21 cellular contexts compared by ENCODE assay signal in the genomic region with DNA sequence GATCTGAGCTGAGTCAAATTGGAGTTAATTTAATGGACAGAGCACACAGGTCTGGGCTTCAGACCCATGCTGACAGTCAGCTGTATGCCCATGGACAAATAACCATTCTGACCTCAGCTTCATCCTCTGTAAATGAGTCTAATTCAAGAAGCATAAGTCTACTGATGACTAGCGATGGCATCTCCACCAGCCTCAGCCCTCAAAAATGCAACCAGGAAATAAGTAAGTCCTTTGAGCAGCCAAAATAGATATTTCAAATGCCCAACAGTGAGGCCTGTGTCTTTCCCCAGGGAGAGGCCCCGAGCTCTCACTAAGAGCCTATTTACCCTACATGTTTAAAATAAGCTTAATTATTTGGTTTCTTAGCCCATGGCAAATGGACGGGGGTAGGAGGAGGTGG.
DNase-seq lines count a peak whose midpoint lies in the region; ATAC-seq and TF ChIP-seq lines count a peak whose summit lies in the region.
"Had no signal": no experiment of that assay in that cellular context is flagged by ENCODE, and none has a peak within 500 bp of the region (broad histone marks: within the 10 kb centered on the region; RNA-seq: fewer than 3 reads in every experiment).

No MANE protein-coding gene starts in this region.

- H3K27ac ChIP-seq in breast epithelium = peak overlapping the region; percentile 71 to 85
- no peak overlapping the region for H3K27ac ChIP-seq in coronary artery
- H3K27ac ChIP-seq: HL-60, PC-9, SK-N-MC, stomach, uterus had no signal

- H3K4me1 ChIP-seq in breast epithelium = no peaks in the 10 kb centered on the region
- H3K4me1 ChIP-seq: stomach, uterus had no signal

- no peaks in the 10 kb centered on the region for H3K9me3 ChIP-seq in breast epithelium
- H3K9me3 ChIP-seq: stomach, uterus had no signal

- no peak overlapping the region for H3K4me3 ChIP-seq in breast epithelium
- H3K4me3 ChIP-seq in coronary artery = no peak overlapping the region
- H3K4me3 ChIP-seq: GM23338, K562, PC-9, SK-N-MC, stomach, uterus had no signal

- DNase-seq in AG08396 (ENCODE audit: low spot score) (peak; percentile 14), HS-5 (ENCODE audit: low read depth) (peak; percentile 78), breast epithelium (ENCODE audit: low spot score in 2 of 2) (no peak), iris pigment epithelial cell (ENCODE audit: low read depth) (peak; percentile 15), NCI-H748 (lab: John Stamatoyannopoulos, UW; ENCODE audit: unreplicated experiment) (no peak), DMS114 treated with DMSO at 0.1 percent for 48 hours (lab: John Stamatoyannopoulos, UW; ENCODE audit: unreplicated experiment) (no peak), coronary artery (ENCODE audit: low spot score) (no peak)
- DNase-seq: activated naive CD4-positive, alpha-beta T cell treated with Interleukin-2 at 50 U/mL for 16 hours; hypothalamus; NCI-H1105; NCI-H2171; NCI-H748 treated with DMSO at 0.1 percent for 48 hours; stomach; T-helper 9 cell; uterus had no signal

- no peak for TF ChIP-seq CTCF in breast epithelium (IDR thresholded peaks at IDR 0.05)
- no peak for TF ChIP-seq CTCF in coronary artery (IDR thresholded peaks at IDR 0.05)

- ATAC-seq in HG02840 (IDR thresholded peaks at IDR 0.05; ENCODE audit: low FRiP score, unreplicated experiment) = no peak
- ATAC-seq: GM23338, K562 had no signal

- no peak for TF ChIP-seq POLR2A in breast epithelium (IDR thresholded peaks at IDR 0.05)

- H3K36me3 ChIP-seq in breast epithelium = no peaks in the 10 kb centered on the region
- H3K36me3 ChIP-seq: stomach, uterus had no signal

- intact Hi-C loops in breast epithelium (cut with DNase I; ENCODE audit: low total_unique reads) = no loop called here

- H3K27me3 ChIP-seq in breast epithelium = no peaks in the 10 kb centered on the region
- H3K27me3 ChIP-seq: stomach, uterus had no signal

Comparison
In these comparisons a context has a peak if more than half of its experiments do, and no peak if none do; other contexts are left out.
1. DNase-seq: peak in AG08396 (single experiment), HS-5 (single experiment) and iris pigment epithelial cell (single experiment); none in breast epithelium (0 of 2), NCI-H748 (single experiment), DMS114 treated with DMSO at 0.1 percent for 48 hours (single experiment) and coronary artery (single experiment).
2. H3K27ac ChIP-seq: peak in breast epithelium (2 of 2); none in coronary artery (0 of 2).